Comparison of ENCODE assay signal across 21 cellular contexts in genomic region chr2:26191316-26192159, GRCh38.
"Had no signal": no experiment of that assay in that cellular context is flagged by ENCODE, and none has a peak within 500 bp of the region (broad histone marks: within the 10 kb centered on the region; RNA-seq: fewer than 3 reads in every experiment).

No MANE protein-coding gene starts in this region.

- H3K27ac Mint-ChIP-seq: activated T-helper 1 cell treated with anti-CD3 and anti-CD28 coated beads, Interleukin-12 subunit alpha, Interleukin-12 subunit beta, Interleukin-2, Interleukin-4 antibody, amounts not matched to agents 30 ng/mL and 10 ng/mL and 1 ng/mL, durations not matched to agents 14 hours and 24 hours and 36 hours; natural killer cell; T-helper 17 cell had no signal

- H3K4me1 ChIP-seq: colonic mucosa, lower lobe of right lung, right lobe of liver, upper lobe of left lung had no signal

- DNase-seq: activated CD4-positive, alpha-beta T cell treated with anti-CD3 and anti-CD28 coated beads, Interleukin-2, amount 50 U/mL, for 4 hours; activated CD8-positive, alpha-beta memory T cell treated with anti-CD3 and anti-CD28 coated beads, Interleukin-2, amount 50 U/mL, for 48 hours; activated naive CD4-positive, alpha-beta T cell treated with Interleukin-2 at 50 U/mL for 16 hours; colonic mucosa; effector CD8-positive, alpha-beta T cell; kidney glomerular epithelial cell; lower lobe of right lung; natural killer cell; occipital lobe; psoas muscle; right lobe of liver; spleen; stimulated activated CD4-positive, alpha-beta T cell treated with anti-CD3 and anti-CD28 coated beads, Interleukin-2, amount 100 ng/mL, for 24 hours; stimulated activated naive CD8-positive, alpha-beta T cell treated with anti-CD3 and anti-CD28 coated beads, Interleukin-15, Interleukin-2, amounts not matched to agents 100 U/mL and 50 U/mL, for 24 hours; T-helper 17 cell; upper lobe of left lung had no signal

- H3K27ac ChIP-seq: cardiac muscle cell, colonic mucosa, hepatocyte, lower lobe of right lung, psoas muscle, right lobe of liver, SK-N-MC, spleen, suprapubic skin, upper lobe of left lung had no signal

- H3K4me3 ChIP-seq: cardiac muscle cell, colonic mucosa, hepatocyte, lower lobe of right lung, psoas muscle, right lobe of liver, SK-N-MC, spleen, suprapubic skin, upper lobe of left lung had no signal

- ATAC-seq: lower lobe of right lung; natural killer cell; psoas muscle; right lobe of liver; stimulated activated naive CD8-positive, alpha-beta T cell treated with anti-CD3 and anti-CD28 coated beads, Interleukin-15, Interleukin-2, amounts not matched to agents 100 U/mL and 50 U/mL, for 24 hours; T-helper 17 cell had no signal

- H3K27me3 ChIP-seq: colonic mucosa, hepatocyte, right lobe of liver, spleen, suprapubic skin, upper lobe of left lung had no signal

- H3K9me3 Mint-ChIP-seq: activated T-helper 1 cell treated with anti-CD3 and anti-CD28 coated beads, Interleukin-12 subunit alpha, Interleukin-12 subunit beta, Interleukin-2, Interleukin-4 antibody, amounts not matched to agents 30 ng/mL and 10 ng/mL and 1 ng/mL, durations not matched to agents 14 hours and 24 hours and 36 hours; natural killer cell had no signal

- H3K4me3 Mint-ChIP-seq: activated T-helper 1 cell treated with anti-CD3 and anti-CD28 coated beads, Interleukin-12 subunit alpha, Interleukin-12 subunit beta, Interleukin-2, Interleukin-4 antibody, amounts not matched to agents 30 ng/mL and 10 ng/mL and 1 ng/mL, durations not matched to agents 14 hours and 24 hours and 36 hours; natural killer cell; T-helper 17 cell had no signal

- H3K27me3 Mint-ChIP-seq: T-helper 17 cell had no signal

- H3K9me3 ChIP-seq: colonic mucosa, lower lobe of right lung, psoas muscle, right lobe of liver, spleen, suprapubic skin, upper lobe of left lung had no signal
